In the genomic region with DNA sequence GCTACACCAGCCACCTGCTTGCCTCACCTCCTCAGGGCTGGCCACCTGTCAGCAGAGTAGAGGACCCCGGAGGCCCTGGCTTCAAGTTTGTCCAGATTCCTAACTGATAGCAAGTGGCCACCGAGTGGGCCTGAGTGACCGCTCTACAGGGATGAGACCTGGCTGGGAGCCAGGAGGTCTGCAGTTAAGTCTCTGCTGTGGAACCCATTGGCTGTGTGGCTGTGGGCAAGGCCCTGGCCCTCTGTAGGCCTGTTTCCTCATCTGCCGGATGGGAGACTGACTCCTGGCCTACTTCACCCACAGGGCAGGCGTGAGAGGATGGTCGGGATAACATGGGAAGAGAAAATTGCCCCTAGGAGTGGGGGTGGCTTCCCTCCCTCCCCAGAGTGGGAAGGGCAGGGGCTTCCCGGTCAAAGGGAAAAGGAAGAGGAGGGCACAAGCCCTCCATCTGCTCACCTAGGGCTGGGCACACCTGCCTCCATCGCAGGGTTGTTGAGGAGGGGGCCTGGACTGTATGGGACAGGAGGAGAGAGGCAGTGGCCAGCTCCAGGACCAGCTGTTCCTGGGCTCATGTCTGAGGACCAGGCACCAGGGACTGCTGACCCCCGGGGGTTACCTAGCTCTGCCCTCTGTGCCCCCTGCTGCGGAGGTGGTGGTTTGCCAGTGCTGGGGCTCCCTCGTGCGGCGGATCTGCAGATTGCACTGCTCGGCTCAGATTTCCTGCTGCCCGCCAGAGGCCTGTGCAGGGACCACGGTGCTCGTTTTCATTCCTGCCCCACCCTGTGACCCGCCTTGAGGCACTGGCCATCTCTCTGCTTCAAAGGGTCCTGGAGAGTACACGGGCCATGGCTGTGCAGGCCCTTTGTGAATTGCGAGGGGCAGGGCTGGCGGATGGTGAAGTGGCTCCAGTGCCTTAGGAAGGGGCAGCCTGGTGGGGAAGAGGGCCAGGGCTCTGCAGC, we compare ENCODE assay signal across 8 cellular contexts. TPM values are rescaled to one million over a fixed set of nuclear protein-coding genes. Genes with fewer than 3 reads are reported as not detected.
A peak's percentile ranks its signal among the peaks of the same experiment; 100 is the strongest.
DNase-seq lines count a peak whose midpoint lies in the region; ATAC-seq and TF ChIP-seq lines count a peak whose summit lies in the region.

No MANE protein-coding gene starts in this region.

- no peak for TF ChIP-seq EP300 in gastroesophageal sphincter (IDR thresholded peaks at IDR 0.05)

- CTCF ChIA-PET in CD8-positive, alpha-beta T cell (lab: Charles Lee) = interaction anchor here (0.6 to 10.7 kb wide), 30 partner anchors 9 to 375 kb away, joined by 3 to 135 read pairs (median 5); a partner anchor contains a TSS
- CTCF ChIA-PET in RWPE1 (lab: Yijun Ruan, JAX) = interaction anchor here (0.6 to 3.0 kb wide), 7 partner anchors 11 to 1873 kb away, joined by 3 to 9 read pairs (median 3); a partner anchor contains a TSS

- no peak overlapping the region for H3K4me3 ChIP-seq in CD8-positive, alpha-beta T cell (ENCODE audit: low read depth, low read length)
- H3K4me3 ChIP-seq in HL-60 (replicated peaks; ENCODE audit: insufficient read depth, low read length) (no peak overlapping the region), gastroesophageal sphincter (no peak overlapping the region), trophoblast cell (ENCODE audit: low read depth, low read length) (no peak overlapping the region), uterus (no peak overlapping the region)

- no peak overlapping the region for H3K14ac ChIP-seq in trophoblast cell (ENCODE audit: low read length)

- H3K79me1 ChIP-seq in trophoblast cell (ENCODE audit: low read length) = no peaks in the 10 kb centered on the region

- peak; percentile 98 for TF ChIP-seq CTCF in CD8-positive, alpha-beta T cell (IDR thresholded peaks at IDR 0.05)
- TF ChIP-seq CTCF in HL-60 (IDR thresholded peaks at IDR 0.05; ENCODE audit: insufficient read depth, low read length) (peak; percentile 62), RWPE1 (conservative IDR thresholded peaks at IDR 0.05; ENCODE audit: low read depth) (peak; percentile 94), gastroesophageal sphincter (IDR thresholded peaks at IDR 0.05) (peak in 3 of 4 experiments; percentile 87 to 96 (median 95)), uterus (IDR thresholded peaks at IDR 0.05) (peak; percentile 88 to 93 (median 91))

- no peak overlapping the region for H3K23ac ChIP-seq in trophoblast cell (ENCODE audit: low read length)

- TF ChIP-seq POLR2A in gastroesophageal sphincter (IDR thresholded peaks at IDR 0.05) (no peak), uterus (IDR thresholded peaks at IDR 0.05) (peak in 1 of 2 donors; percentile 32)

- H3K4me2 ChIP-seq in trophoblast cell (ENCODE audit: low read length) = no peak overlapping the region

- H2BK5ac ChIP-seq in trophoblast cell (ENCODE audit: low read depth, low read length, poor library complexity) = no peak overlapping the region

- no peaks in the 10 kb centered on the region for H3K9me3 ChIP-seq in CD8-positive, alpha-beta T cell (ENCODE audit: low read length)
- no peaks in the 10 kb centered on the region for H3K9me3 ChIP-seq in gastroesophageal sphincter
- no peaks in the 10 kb centered on the region for H3K9me3 ChIP-seq in trophoblast cell (ENCODE audit: insufficient read depth, low read depth, low read length)
- no peaks in the 10 kb centered on the region for H3K9me3 ChIP-seq in uterus

- no peak overlapping the region for H2AFZ ChIP-seq in trophoblast cell (ENCODE audit: insufficient read depth, low read length, poor library complexity)

- peaks cover 5% of the 10 kb centered on the region for H3K4me1 Mint-ChIP-seq in CD8-positive, alpha-beta T cell (ENCODE audit: low read depth)

- no peak overlapping the region for H4K8ac ChIP-seq in trophoblast cell (ENCODE audit: low read depth, low read length)

- DNase-seq in CD8-positive, alpha-beta T cell = peak; percentile 67 to 91 (median 79)
- DNase-seq in HL-60 (ENCODE audit: low read depth in 1 of 2, low spot score in 1 of 2) = peak; percentile 43 to 69
- peak; percentile 60 for DNase-seq in RWPE1 (ENCODE audit: low spot score)
- DNase-seq in activated T-helper 9 cell treated with anti-CD3 and anti-CD28 coated beads, Interleukin-2, amount 50 U/mL, for 16 hours (ENCODE audit: low read depth) = peak; percentile 68
- peak; percentile 45 to 73 for DNase-seq in trophoblast cell
- DNase-seq in uterus = peak; percentile 70 to 75
- no peak for DNase-seq in putamen (ENCODE audit: low spot score)

- H3K9ac ChIP-seq in trophoblast cell (ENCODE audit: low read length) = no peak overlapping the region

- intact Hi-C loops in CD8-positive, alpha-beta T cell (cut with DNase I, micrococcal nuclease) = loop anchor here (1.0 to 5.0 kb wide), 8 partner anchors 199 to 572 kb away; no protein-coding TSS in a partner anchor
- intact Hi-C loops in uterus (cut with DNase I; ENCODE audit: low total_unique reads) = loop anchor here (5.0 kb wide), 1 partner anchor 203 kb away; no protein-coding TSS in a partner anchor

- H3K36me3 ChIP-seq in CD8-positive, alpha-beta T cell (ENCODE audit: insufficient read depth, low read length) = no peaks in the 10 kb centered on the region
- H3K36me3 ChIP-seq in gastroesophageal sphincter = peaks cover 0 to 97% of the 10 kb centered on the region in 2 donors
- peaks cover 37 to 50% of the 10 kb centered on the region in 2 experiments for H3K36me3 ChIP-seq in trophoblast cell (ENCODE audit: control insufficient read depth in 1 of 2, insufficient read depth in 2 of 2, low read length in 2 of 2)
- no peaks in the 10 kb centered on the region for H3K36me3 ChIP-seq in uterus

- ATAC-seq in CD8-positive, alpha-beta T cell = peak; percentile 98
- peak; percentile 52 for ATAC-seq in gastroesophageal sphincter

- no peak overlapping the region for H3K27ac Mint-ChIP-seq in CD8-positive, alpha-beta T cell

- no peak overlapping the region for H3K4me3 Mint-ChIP-seq in CD8-positive, alpha-beta T cell

- no peak overlapping the region for H3K18ac ChIP-seq in trophoblast cell (ENCODE audit: low read length)

- no peaks in the 10 kb centered on the region for H3K27me3 ChIP-seq in CD8-positive, alpha-beta T cell (ENCODE audit: insufficient read depth, low read length)
- H3K27me3 ChIP-seq in HL-60 (ENCODE audit: insufficient read depth, poor library complexity, severe bottlenecking) (no peaks in the 10 kb centered on the region), gastroesophageal sphincter (no peaks in the 10 kb centered on the region), trophoblast cell (ENCODE audit: insufficient read depth, low read length) (no peaks in the 10 kb centered on the region), uterus (no peaks in the 10 kb centered on the region)

- no peak overlapping the region for H2BK120ac ChIP-seq in trophoblast cell (ENCODE audit: insufficient read depth, low read length, poor library complexity)

- H2BK12ac ChIP-seq in trophoblast cell (ENCODE audit: low read length) = no peak overlapping the region

- no peaks in the 10 kb centered on the region for H3K79me2 ChIP-seq in trophoblast cell (ENCODE audit: control insufficient read depth, insufficient read depth, low read length, poor library complexity)

- no peak overlapping the region for H4K91ac ChIP-seq in trophoblast cell (ENCODE audit: low read depth, low read length)

- no peaks in the 10 kb centered on the region for H3K27me3 Mint-ChIP-seq in CD8-positive, alpha-beta T cell (ENCODE audit: low read depth)

- no peak overlapping the region for H3K4ac ChIP-seq in trophoblast cell (ENCODE audit: low read depth, low read length)

- no peak overlapping the region for H2AK5ac ChIP-seq in trophoblast cell (ENCODE audit: low read length)

- 60% methylated on average over 2 of the region's 21 CpGs; no CpG with 5 or more reads in 1 of the 2 donors for WGBS in gastroesophageal sphincter (ENCODE audit: low coverage in 1 of 2), 2 donors
- WGBS in trophoblast cell (ENCODE audit: extremely low coverage, insufficient coverage, insufficient read length) = no CpG with 5 or more reads among the region's 21 CpGs

- peaks cover 5% of the 10 kb centered on the region for H3K4me1 ChIP-seq in CD8-positive, alpha-beta T cell (ENCODE audit: insufficient read depth, low read length)
- H3K4me1 ChIP-seq in gastroesophageal sphincter = peaks cover 0 to 46% (median 22%) of the 10 kb centered on the region in 3 donors
- no peaks in the 10 kb centered on the region for H3K4me1 ChIP-seq in trophoblast cell (ENCODE audit: control insufficient read depth in 1 of 2, insufficient read depth in 2 of 2, low read length in 2 of 2)
- peaks cover 0 to 5% of the 10 kb centered on the region in 2 donors for H3K4me1 ChIP-seq in uterus

- H3K9me3 Mint-ChIP-seq in CD8-positive, alpha-beta T cell = no peaks in the 10 kb centered on the region

- POLR2A ChIA-PET in CD8-positive, alpha-beta T cell (lab: Charles Lee) = interaction anchor here (1.0 kb wide), 1 partner anchor 247 kb away, joined by 3 read pairs; no protein-coding TSS in a partner anchor
- POLR2A ChIA-PET in RWPE1 (lab: Yijun Ruan, JAX; ENCODE audit: low non-redundant PET) = no interaction called here

- no peak overlapping the region for H4K12ac ChIP-seq in trophoblast cell (ENCODE audit: low read depth, low read length)

- no peak overlapping the region for H3K27ac ChIP-seq in CD8-positive, alpha-beta T cell (ENCODE audit: low read depth, low read length)
- H3K27ac ChIP-seq in HL-60 (replicated peaks) (peak overlapping the region; percentile 70), RWPE1 (peak overlapping the region; percentile 25; the same call in 1 of the 2 replicates), gastroesophageal sphincter (peak overlapping the region in 2 of 4 donors; percentile 30 to 38), trophoblast cell (ENCODE audit: low read depth, low read length) (no peak overlapping the region), uterus (no peak overlapping the region)

- H3K36me3 Mint-ChIP-seq in CD8-positive, alpha-beta T cell = peaks cover 53% of the 10 kb centered on the region

RNA-seq across cellular contexts. Expression of a gene that starts 9.1 kb away (rescaled TPM):
- total RNA-seq in CD8-positive, alpha-beta T cell = 10 to 100 TPM; 22.9 to 25.7 TPM
- total RNA-seq in gastroesophageal sphincter = 100 to 1,000 TPM in 2 of 4 donors, 10 to 100 TPM in 2; 83.2 to 128 (median 101) TPM
- 31.2 and 31.6 TPM in 2 replicates for polyA plus RNA-seq in trophoblast cell (2013)
- 100 to 1,000 TPM in 1 of 4 donors, 10 to 100 TPM in 3; 51.5 to 106 (median 63.7) TPM for total RNA-seq in uterus

RNA-seq across cellular contexts. Expression of a gene that starts 10.6 kb away (rescaled TPM):
- total RNA-seq in CD8-positive, alpha-beta T cell = 10 to 100 TPM; 18.9 to 20.2 TPM
- total RNA-seq in gastroesophageal sphincter (10 to 100 TPM; 33.5 to 82.8 (median 39.4) TPM), uterus (10 to 100 TPM in 2 of 4 donors, 1 to 10 TPM in 2; 9.0 to 94.0 (median 18.0) TPM)
- 54.3 and 54.5 TPM in 2 replicates for polyA plus RNA-seq in trophoblast cell (2013)

RNA-seq across cellular contexts. Expression of a gene that starts 48.6 kb away (rescaled TPM):
- total RNA-seq in CD8-positive, alpha-beta T cell = under 1 TPM in 1 of 2 experiments, not detected in 1; 0.30 TPM
- total RNA-seq in gastroesophageal sphincter = 1 to 10 TPM in 1 of 4 donors, under 1 TPM in 1, not detected in 2; 0.52 to 1.1 TPM
- 9.2 and 9.4 TPM in 2 replicates for polyA plus RNA-seq in trophoblast cell (2013)
- total RNA-seq in uterus = 1 to 10 TPM in 1 of 4 donors, not detected in 3; 1.1 TPM

Comparison
In these comparisons a context has a peak if more than half of its experiments do, and no peak if none do; other contexts are left out.
1. H3K27ac ChIP-seq: peak in HL-60 (single experiment) and RWPE1 (single experiment); none in CD8-positive, alpha-beta T cell (single experiment), trophoblast cell (single experiment) and uterus (0 of 2).
2. Peak in every context shown above with its lines, with median percentiles within 50 percentile points of each other: CTCF ChIP-seq.